ENCODE assay signal across 21 cellular contexts in genomic region chr7:69860486-69860885, GRCh38.
"Had no signal": no experiment of that assay in that cellular context is flagged by ENCODE, and none has a peak within 500 bp of the region (broad histone marks: within the 10 kb centered on the region; RNA-seq: fewer than 3 reads in every experiment).

No MANE protein-coding gene starts in this region.

- ATAC-seq: effector memory CD8-positive, alpha-beta T cell; left cardiac atrium; left ventricle myocardium superior; natural killer cell treated with Interleukin-12 subunit alpha and Interleukin-12 subunit beta and Interleukin-15 and Interleukin-18, amount 100 ng/mL, for 72 hours had no signal

- H3K36me3 Mint-ChIP-seq: natural killer cell treated with Interleukin-12 subunit alpha and Interleukin-12 subunit beta and Interleukin-15 and Interleukin-18, amount 100 ng/mL, for 72 hours had no signal

- H3K9me3 Mint-ChIP-seq: dendritic cell treated with granulocyte-macrophage colony-stimulating factor and Interleukin-4, amounts not matched to agents 40 ng/mL and 50 ng/mL, for 4 days; effector memory CD8-positive, alpha-beta T cell; natural killer cell treated with Interleukin-12 subunit alpha and Interleukin-12 subunit beta and Interleukin-15 and Interleukin-18, amount 100 ng/mL, for 72 hours had no signal

- H3K4me3 Mint-ChIP-seq: dendritic cell treated with granulocyte-macrophage colony-stimulating factor and Interleukin-4, amounts not matched to agents 40 ng/mL and 50 ng/mL, for 4 days; effector memory CD8-positive, alpha-beta T cell; natural killer cell treated with Interleukin-12 subunit alpha and Interleukin-12 subunit beta and Interleukin-15 and Interleukin-18, amount 100 ng/mL, for 72 hours had no signal

- H3K4me1 ChIP-seq: parathyroid adenoma had no signal

- H3K4me3 ChIP-seq: esophagus squamous epithelium, hepatocyte, lung, sigmoid colon had no signal

- DNase-seq: effector memory CD8-positive, alpha-beta T cell; esophagus squamous epithelium; foreskin melanocyte; head of caudate nucleus; kidney; left cardiac atrium; left ventricle myocardium superior; mesenchymal stem cell; midbrain; sigmoid colon; small intestine; stimulated activated CD4-positive, alpha-beta T cell treated with anti-CD3 and anti-CD28 coated beads, Interleukin-12 subunit alpha, Interleukin-12 subunit beta, amount 100 ng/mL, for 4 hours; stimulated activated CD4-positive, alpha-beta T cell treated with anti-CD3 and anti-CD28 coated beads, Interleukin-2, amount 100 ng/mL, for 48 hours; stimulated activated naive CD4-positive, alpha-beta T cell treated with Interleukin-2 at 50 U/mL for 16 hours; trophoblast cell had no signal

- H3K79me2 ChIP-seq: parathyroid adenoma had no signal

- H3K9ac ChIP-seq: parathyroid adenoma had no signal

- H3K27ac ChIP-seq: epithelial cell of prostate, esophagus squamous epithelium, hepatocyte, parathyroid adenoma had no signal

- H3K27me3 ChIP-seq: esophagus squamous epithelium, hepatocyte, sigmoid colon had no signal

- H3K27ac Mint-ChIP-seq: dendritic cell treated with granulocyte-macrophage colony-stimulating factor and Interleukin-4, amounts not matched to agents 40 ng/mL and 50 ng/mL, for 4 days; effector memory CD8-positive, alpha-beta T cell; natural killer cell treated with Interleukin-12 subunit alpha and Interleukin-12 subunit beta and Interleukin-15 and Interleukin-18, amount 100 ng/mL, for 72 hours had no signal

- H3K36me3 ChIP-seq: esophagus squamous epithelium, sigmoid colon had no signal

- H3K4me2 ChIP-seq: hepatocyte had no signal

- H3K27me3 Mint-ChIP-seq: dendritic cell treated with granulocyte-macrophage colony-stimulating factor and Interleukin-4, amounts not matched to agents 40 ng/mL and 50 ng/mL, for 4 days had no signal

- H3K9me3 ChIP-seq: esophagus squamous epithelium, sigmoid colon had no signal

- H2AFZ ChIP-seq: hepatocyte, parathyroid adenoma had no signal
